In genomic region chr10:4020651-4021050, GRCh38 we compare ENCODE assay signal across 28 cellular contexts.
"Had no signal": no experiment of that assay in that cellular context is flagged by ENCODE, and none has a peak within 500 bp of the region (broad histone marks: within the 10 kb centered on the region; RNA-seq: fewer than 3 reads in every experiment).

No MANE protein-coding gene starts in this region.

- H3K27me3 Mint-ChIP-seq: naive B cell had no signal

- H3K4me3 ChIP-seq: gastrocnemius medialis, lung, mucosa of descending colon, prostate gland, right atrium auricular region, smooth muscle cell, testis, tibial artery, upper lobe of left lung had no signal

- H3K36me3 Mint-ChIP-seq: mesothelial cell of epicardium had no signal

- DNase-seq: cortex of kidney; foreskin fibroblast; gastrocnemius medialis; head of caudate nucleus; kidney; mesenchymal stem cell; mucosa of descending colon; naive B cell; nephron progenitor cell; nucleus accumbens; stimulated activated CD4-positive, alpha-beta T cell treated with anti-CD3 and anti-CD28 coated beads, Interleukin-12 subunit alpha, Interleukin-12 subunit beta, amount 100 ng/mL, for 4 hours; stimulated activated CD4-positive, alpha-beta T cell treated with anti-CD3 and anti-CD28 coated beads, Interleukin-1b, Interleukin-23, amount 100 ng/mL, for 48 hours; stimulated activated CD4-positive, alpha-beta T cell treated with anti-CD3 and anti-CD28 coated beads, Interleukin-4, amount 100 ng/mL, for 1 hour; stimulated activated CD8-positive, alpha-beta memory T cell treated with anti-CD3 and anti-CD28 coated beads, Interleukin-4, amount 100 ng/mL, for 48 hours; stimulated activated naive CD8-positive, alpha-beta T cell treated with anti-CD3 and anti-CD28 coated beads, Interleukin-15, Interleukin-2, amounts not matched to agents 100 U/mL and 50 U/mL, for 24 hours; substantia nigra; testis; tibial artery; upper lobe of left lung had no signal

- H3K27ac ChIP-seq: epithelial cell of prostate, gastrocnemius medialis, prostate gland, right atrium auricular region, testis, tibial artery, upper lobe of left lung had no signal

- H3K27ac Mint-ChIP-seq: mesothelial cell of epicardium, nephron progenitor cell had no signal

- H3K36me3 ChIP-seq: gastrocnemius medialis, prostate gland, right atrium auricular region, tibial artery, upper lobe of left lung had no signal

- H3K9me3 ChIP-seq: gastrocnemius medialis, mucosa of descending colon, prostate gland, right atrium auricular region, testis, tibial artery, upper lobe of left lung had no signal

- ATAC-seq: esophagus mucosa; gastrocnemius medialis; left lobe of liver; mucosa of descending colon; sciatic nerve; stimulated activated naive CD8-positive, alpha-beta T cell treated with anti-CD3 and anti-CD28 coated beads, Interleukin-15, Interleukin-2, amounts not matched to agents 100 U/mL and 50 U/mL, for 24 hours had no signal

- H3K4me1 ChIP-seq: gastrocnemius medialis, prostate gland, right atrium auricular region, testis, tibial artery, upper lobe of left lung had no signal

- H3K4me2 ChIP-seq: smooth muscle cell had no signal

- H3K4me3 Mint-ChIP-seq: mesothelial cell of epicardium, nephron progenitor cell had no signal

- H3K27me3 ChIP-seq: gastrocnemius medialis, right atrium auricular region, testis, tibial artery, upper lobe of left lung had no signal
